9 cellular contexts compared by ENCODE assay signal in genomic region chr10:119538632-119539358, GRCh38. TPM values are rescaled to one million over a fixed set of nuclear protein-coding genes. Genes with fewer than 3 reads are reported as not detected.
A peak's percentile ranks its signal among the peaks of the same experiment; 100 is the strongest.
DNase-seq lines count a peak whose midpoint lies in the region; ATAC-seq and TF ChIP-seq lines count a peak whose summit lies in the region.
"Had no signal": no experiment of that assay in that cellular context is flagged by ENCODE, and none has a peak within 500 bp of the region (broad histone marks: within the 10 kb centered on the region; RNA-seq: fewer than 3 reads in every experiment).

No MANE protein-coding gene starts in this region.

- peaks cover 0 to 4% (median 0%) of the 10 kb centered on the region in 9 donors for H3K36me3 ChIP-seq in heart left ventricle
- H3K36me3 ChIP-seq: thoracic aorta had no signal

- H3K4me1 ChIP-seq in heart left ventricle, result peaks cover 0 to 73% (median 9%) of the 10 kb centered on the region in 12 donors

- peak overlapping the region; percentile 62 to 72 for H3K4me3 Mint-ChIP-seq in effector memory CD8-positive, alpha-beta T cell
- H3K4me3 Mint-ChIP-seq in stimulated activated naive CD8-positive, alpha-beta T cell treated with anti-CD3 and anti-CD28 coated beads, Interleukin-15, amount 100 ng/mL, for 72 hours, result peak overlapping the region; percentile 82 to 83

- TF ChIP-seq POLR2A in heart left ventricle (IDR thresholded peaks at IDR 0.05), result no peak

- no peak for TF ChIP-seq CTCF in heart left ventricle (IDR thresholded peaks at IDR 0.05)

- peaks cover 0 to 7% (median 4%) of the 10 kb centered on the region in 9 donors for H3K27me3 ChIP-seq in heart left ventricle

- H3K27ac Mint-ChIP-seq in effector memory CD8-positive, alpha-beta T cell, result peak overlapping the region; percentile 76 to 88
- H3K27ac Mint-ChIP-seq in stimulated activated naive CD8-positive, alpha-beta T cell treated with anti-CD3 and anti-CD28 coated beads, Interleukin-15, amount 100 ng/mL, for 72 hours, result peak overlapping the region; percentile 94 to 99

- 75 to 80% (median 78%) methylated on average over 9 of the region's 9 CpGs for WGBS in heart left ventricle, 4 donors

- peaks cover 47 to 55% of the 10 kb centered on the region in 2 donors for H3K4me1 Mint-ChIP-seq in effector memory CD8-positive, alpha-beta T cell (ENCODE audit: low read depth in 2 of 2)
- peaks cover 68% of the 10 kb centered on the region for H3K4me1 Mint-ChIP-seq in stimulated activated naive CD8-positive, alpha-beta T cell treated with anti-CD3 and anti-CD28 coated beads, Interleukin-15, amount 100 ng/mL, for 72 hours

- H3K27ac ChIP-seq in heart left ventricle, result peak overlapping the region in 2 of 12 donors; percentile 75 to 92
- H3K27ac ChIP-seq: thoracic aorta had no signal

- no peaks in the 10 kb centered on the region for H3K27me3 Mint-ChIP-seq in effector memory CD8-positive, alpha-beta T cell
- no peaks in the 10 kb centered on the region for H3K27me3 Mint-ChIP-seq in stimulated activated naive CD8-positive, alpha-beta T cell treated with anti-CD3 and anti-CD28 coated beads, Interleukin-15, amount 100 ng/mL, for 72 hours

- intact Hi-C loops in heart left ventricle (cut with DNase I), result no loop called here

- H3K36me3 Mint-ChIP-seq in effector memory CD8-positive, alpha-beta T cell (ENCODE audit: insufficient read depth), result peaks cover 17% of the 10 kb centered on the region

- no peaks in the 10 kb centered on the region for H3K9me3 ChIP-seq in heart left ventricle
- H3K9me3 ChIP-seq: thoracic aorta had no signal

- peak; percentile 68 for DNase-seq in SIG-M5 treated with dmso at 0.1 percent for 504 hours (lab: John Stamatoyannopoulos, UW; ENCODE audit: unreplicated experiment)
- DNase-seq in SIG-M5 (lab: John Stamatoyannopoulos, UW), result no peak
- DNase-seq in activated CD4-positive, alpha-beta T cell treated with anti-CD3 and anti-CD28 coated beads for 4 hours, result peak; percentile 37 to 44
- peak in 1 of 3 experiments; percentile 7 for DNase-seq in effector memory CD8-positive, alpha-beta T cell
- DNase-seq in stimulated activated naive CD8-positive, alpha-beta T cell treated with anti-CD3 and anti-CD28 coated beads, Interleukin-15, amount 100 ng/mL, for 72 hours, result peak; percentile 42 to 43
- no peak for DNase-seq in heart left ventricle
- DNase-seq in NCI-H1092 (lab: John Stamatoyannopoulos, UW), result no peak

- no peaks in the 10 kb centered on the region for H3K9me3 Mint-ChIP-seq in effector memory CD8-positive, alpha-beta T cell
- H3K9me3 Mint-ChIP-seq in stimulated activated naive CD8-positive, alpha-beta T cell treated with anti-CD3 and anti-CD28 coated beads, Interleukin-15, amount 100 ng/mL, for 72 hours, result no peaks in the 10 kb centered on the region

- peak overlapping the region in 1 of 12 donors; percentile 8 for H3K4me3 ChIP-seq in heart left ventricle
- H3K4me3 ChIP-seq: thoracic aorta had no signal

- ATAC-seq in effector memory CD8-positive, alpha-beta T cell (replicated peaks), result no peak
- no peak for ATAC-seq in stimulated activated naive CD8-positive, alpha-beta T cell treated with anti-CD3 and anti-CD28 coated beads, Interleukin-15, amount 100 ng/mL, for 72 hours
- no peak for ATAC-seq in heart left ventricle
- ATAC-seq in HG03095 (IDR thresholded peaks at IDR 0.05; ENCODE audit: unreplicated experiment), result no peak

RNA-seq across cellular contexts. Expression of gene RGS10, which starts 3.7 kb away (rescaled TPM):
- total RNA-seq in heart left ventricle, result 10 to 100 TPM in 2 of 9 donors, 1 to 10 TPM in 7; 1.6 to 25.2 (median 4.7) TPM
- polyA plus RNA-seq in heart left ventricle, result 1 to 10 TPM; 4.7 to 6.3 TPM

RNA-seq across cellular contexts. Expression of gene TIAL1, which starts 58.0 kb away (rescaled TPM):
- total RNA-seq in heart left ventricle, result 10 to 100 TPM; 36.9 to 86.3 (median 67.3) TPM
- 10 to 100 TPM; 24.8 to 47.6 TPM for polyA plus RNA-seq in heart left ventricle

Comparison
In these comparisons a context has a peak if more than half of its experiments do, and no peak if none do; other contexts are left out.
1. DNase-seq: peak in SIG-M5 treated with dmso at 0.1 percent for 504 hours (single experiment), activated CD4-positive, alpha-beta T cell treated with anti-CD3 and anti-CD28 coated beads for 4 hours (2 of 2) and stimulated activated naive CD8-positive, alpha-beta T cell treated with anti-CD3 and anti-CD28 coated beads, Interleukin-15, amount 100 ng/mL, for 72 hours (2 of 2); none in SIG-M5 (single experiment), heart left ventricle (0 of 5) and NCI-H1092 (single experiment).